In the genomic region with DNA sequence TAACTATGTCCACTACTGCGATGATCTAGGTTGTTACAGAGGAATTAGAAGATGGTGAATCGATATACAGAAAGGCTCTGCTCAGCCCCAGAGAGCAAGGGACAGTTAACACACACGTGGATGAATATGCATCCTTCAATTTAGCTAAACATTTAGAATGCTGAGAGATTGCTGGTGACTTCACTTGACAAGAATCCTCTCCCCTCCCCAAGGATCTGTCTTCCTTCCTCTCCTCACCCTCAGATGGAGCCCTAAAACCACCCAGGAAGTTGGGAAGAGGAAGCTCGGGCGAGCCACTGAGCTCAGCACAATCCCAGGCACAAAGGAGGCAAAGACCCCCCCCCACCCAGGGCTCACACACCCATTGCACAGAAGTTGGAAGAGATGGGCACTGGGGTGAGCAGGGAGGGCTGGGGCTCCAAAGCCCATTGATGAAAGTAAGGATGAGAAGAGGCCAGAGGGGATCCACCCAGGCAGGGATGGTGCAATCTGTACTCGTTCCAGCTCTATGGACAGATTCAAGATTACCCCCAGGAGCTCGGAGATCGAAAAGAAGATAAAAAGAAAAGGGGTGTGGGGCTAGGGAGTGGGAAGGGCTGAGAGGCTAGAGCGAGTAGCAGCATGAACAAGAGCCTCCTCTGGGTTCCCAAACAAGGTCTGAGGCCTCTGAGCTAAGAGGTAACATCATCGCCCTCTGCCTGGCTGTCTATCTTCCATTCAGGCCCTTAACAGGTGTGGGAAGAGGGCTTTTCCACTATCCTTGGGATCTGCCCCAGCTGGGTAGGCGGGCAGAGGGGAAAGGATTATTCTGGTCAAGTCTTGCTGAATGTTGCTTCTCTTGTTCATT, we compare ENCODE assay signal across 8 cellular contexts. TPM values are rescaled to one million over a fixed set of nuclear protein-coding genes. Genes with fewer than 3 reads are reported as not detected.
DNase-seq lines count a peak whose midpoint lies in the region; ATAC-seq and TF ChIP-seq lines count a peak whose summit lies in the region.

No MANE protein-coding gene starts in this region.

- H3K27ac ChIP-seq in Panc1 (ENCODE audit: low read length), result peak overlapping the region; percentile 91
- H3K27ac ChIP-seq in cingulate gyrus (ENCODE audit: low read depth, low read length), result peak overlapping the region; percentile 85

- CTCF ChIA-PET in Panc1 (lab: Charles Lee), result interaction anchor here (0.6 to 0.7 kb wide), 2 partner anchors 39 to 273 kb away, joined by 3 to 7 read pairs; no protein-coding TSS in a partner anchor

- H3K36me3 ChIP-seq in Panc1 (ENCODE audit: control insufficient read depth, insufficient read depth, low read length), result no peaks in the 10 kb centered on the region; the same call in 1 of the 2 replicates

- H3K36me3 Mint-ChIP-seq in mesothelial cell of epicardium, result peaks cover 13% of the 10 kb centered on the region

- POLR2A ChIA-PET in Panc1 (lab: Charles Lee), result interaction anchor here (1.8 kb wide), 1 partner anchor 84 kb away, joined by 7 read pairs; no protein-coding TSS in a partner anchor

- no peaks in the 10 kb centered on the region for H3K27me3 Mint-ChIP-seq in mesothelial cell of epicardium (ENCODE audit: low read depth)

- peak overlapping the region; percentile 90 for H3K4me3 Mint-ChIP-seq in mesothelial cell of epicardium

- DNase-seq in NCI-H2227 (lab: John Stamatoyannopoulos, UW; ENCODE audit: unreplicated experiment) (peak; percentile 29), NCI-H2227 treated with DMSO at 0.1 percent for 48 hours (lab: John Stamatoyannopoulos, UW) (no peak), Panc1 (ENCODE audit: low read depth, low spot score) (no peak), mesothelial cell of epicardium (ENCODE audit: low spot score in 2 of 2, unreplicated experiment in 2 of 2) (no peak), foreskin melanocyte (no peak), GM13977 (ENCODE audit: low spot score) (no peak)

- H3K4me1 ChIP-seq in Panc1 (ENCODE audit: control insufficient read depth, insufficient read depth, low read length), result peaks cover 18% of the 10 kb centered on the region

- H3K4me3 ChIP-seq in Panc1 (ENCODE audit: low read depth in 2 of 2, low read length in 2 of 2), result peak overlapping the region; percentile 73 to 93

- in situ Hi-C loops in Panc1 (cut with HindIII; ENCODE audit: low pct_unique_long_range_greater_than_20kb, low sequenced_read_pairs), result no loop called here
- in situ Hi-C loops in GM13977 (cut with MboI; ENCODE audit: low pct_unique_long_range_greater_than_20kb, low sequenced_read_pairs, unreplicated experiment), result no loop called here

- H3K4me1 Mint-ChIP-seq in mesothelial cell of epicardium, result peaks cover 41% of the 10 kb centered on the region

- no peaks in the 10 kb centered on the region for H3K9me3 ChIP-seq in Panc1 (ENCODE audit: control insufficient read depth, insufficient read depth, low read depth, low read length)

- TSS peak; percentile 90 for BruUV-seq in Panc1 (replicated peaks; lab: Mats Ljungman, UMichigan)

- peak overlapping the region; percentile 100 for H3K27ac Mint-ChIP-seq in mesothelial cell of epicardium

- H3K27me3 ChIP-seq in Panc1 (ENCODE audit: control insufficient read depth, insufficient read depth, low read length), result no peaks in the 10 kb centered on the region

- intact Hi-C loops in Panc1 (cut with micrococcal nuclease; ENCODE audit: unreplicated experiment), result loop anchor here (10.0 kb wide), 1 partner anchor 67 kb away; a partner anchor contains a TSS

- peaks cover 8% of the 10 kb centered on the region for H3K9me3 Mint-ChIP-seq in mesothelial cell of epicardium

- ATAC-seq in Panc1, result no peak
- no peak for ATAC-seq in HG03521 (IDR thresholded peaks at IDR 0.05; ENCODE audit: unreplicated experiment)

- TF ChIP-seq CTCF in Panc1 (IDR thresholded peaks at IDR 0.05) (no peak), mesothelial cell of epicardium (IDR thresholded peaks at IDR 0.05; ENCODE audit: unreplicated experiment) (no peak), GM13977 (IDR thresholded peaks at IDR 0.05; ENCODE audit: extremely low read depth, insufficient read depth, missing control alignments) (no peak)

RNA-seq across cellular contexts. Expression of a gene that starts 1.3 kb away (rescaled TPM):
- total RNA-seq in Panc1 (2021; ENCODE audit: unreplicated experiment), result 45.9 TPM
- polyA plus RNA-seq in Panc1 (2012; ENCODE audit: insufficient read length), result 57.6 TPM
- total RNA-seq in mesothelial cell of epicardium, result 52.5 to 54.2 TPM (median 53.2 TPM) in 3 replicates

RNA-seq across cellular contexts. Expression of a gene that starts 16.9 kb away (rescaled TPM):
- total RNA-seq in Panc1 (2021; ENCODE audit: unreplicated experiment) (11.0 TPM), mesothelial cell of epicardium (33.5 to 35.1 TPM (median 33.7 TPM) in 3 replicates)
- 9.4 TPM for polyA plus RNA-seq in Panc1 (2012; ENCODE audit: insufficient read length)

RNA-seq across cellular contexts. Expression of a gene that starts 31.9 kb away (rescaled TPM):
- total RNA-seq in Panc1 (2021; ENCODE audit: unreplicated experiment) (36.3 TPM), mesothelial cell of epicardium (30.5 to 32.0 TPM (median 31.7 TPM) in 3 replicates)
- 73.9 TPM for polyA plus RNA-seq in Panc1 (2012; ENCODE audit: insufficient read length)

RNA-seq across cellular contexts. Expression of a gene that starts 37.8 kb away (rescaled TPM):
- total RNA-seq in Panc1 (2021; ENCODE audit: unreplicated experiment), result 49.3 TPM
- polyA plus RNA-seq in Panc1 (2012; ENCODE audit: insufficient read length), result 89.4 TPM
- 48.6 to 59.9 TPM (median 53.2 TPM) in 3 replicates for total RNA-seq in mesothelial cell of epicardium

RNA-seq across cellular contexts. Expression of a gene that starts 39.8 kb away (rescaled TPM):
- total RNA-seq in Panc1 (2021; ENCODE audit: unreplicated experiment) (51.0 TPM), mesothelial cell of epicardium (64.4 to 69.7 TPM (median 68.4 TPM) in 3 replicates)
- 45.7 TPM for polyA plus RNA-seq in Panc1 (2012; ENCODE audit: insufficient read length)
